Comparison of ENCODE assay signal across 9 cellular contexts in the genomic region with DNA sequence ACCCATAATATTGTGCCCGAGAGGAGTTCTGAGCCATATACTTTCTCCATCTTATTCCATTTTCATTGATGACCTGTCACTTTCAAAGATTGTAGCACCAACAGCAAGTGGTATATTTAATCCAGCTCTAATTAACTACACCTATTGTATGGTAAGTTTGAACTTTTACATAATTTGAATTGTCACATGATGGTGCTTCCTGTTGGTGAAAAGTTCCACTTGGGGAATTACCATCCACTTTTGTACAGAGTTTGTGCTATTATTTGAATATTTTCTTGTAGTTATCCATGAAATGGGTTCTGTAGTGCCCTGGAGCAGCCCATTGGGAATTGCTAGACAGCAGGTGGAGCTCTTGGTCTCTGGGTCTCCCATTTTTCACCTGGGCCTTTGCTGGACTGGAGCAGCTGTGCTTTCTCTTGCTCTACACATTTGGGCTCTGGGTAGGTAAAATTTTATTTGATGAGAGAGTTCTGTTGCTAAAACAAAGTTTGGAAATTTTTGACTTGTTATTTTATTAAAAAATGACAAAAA. TPM values are rescaled to one million over a fixed set of nuclear protein-coding genes. Genes with fewer than 3 reads are reported as not detected.
DNase-seq lines count a peak whose midpoint lies in the region; ATAC-seq and TF ChIP-seq lines count a peak whose summit lies in the region.
"Had no signal": no experiment of that assay in that cellular context is flagged by ENCODE, and none has a peak within 500 bp of the region (broad histone marks: within the 10 kb centered on the region; RNA-seq: fewer than 3 reads in every experiment).

No MANE protein-coding gene starts in this region.

- H3K27me3 Mint-ChIP-seq in IgD-negative memory B cell = no peaks in the 10 kb centered on the region

- peaks cover 8 to 13% (median 12%) of the 10 kb centered on the region in 3 donors for H3K4me1 Mint-ChIP-seq in IgD-negative memory B cell

- in situ Hi-C loops in astrocyte of the spinal cord (cut with HindIII; ENCODE audit: low sequenced_read_pairs) = no loop called here

- H3K9me3 Mint-ChIP-seq in IgD-negative memory B cell = no peaks in the 10 kb centered on the region

- peak overlapping the region in 3 of 4 donors; percentile 21 to 83 (median 60) for H3K4me3 Mint-ChIP-seq in IgD-negative memory B cell

- H3K4me3 ChIP-seq in astrocyte of the spinal cord (ENCODE audit: low read depth, low read length) = no peak overlapping the region

- DNase-seq in Daoy (ENCODE audit: low read depth) = peak; percentile 58
- peak; percentile 24 for DNase-seq in astrocyte of the spinal cord (ENCODE audit: low read depth, low spot score)
- peak; percentile 21 for DNase-seq in mucosa of gallbladder (ENCODE audit: low spot score)
- no peak for DNase-seq in foreskin melanocyte
- no peak for DNase-seq in activated CD8-positive, alpha-beta memory T cell treated with anti-CD3 and anti-CD28 coated beads, Interleukin-2, amount 50 U/mL, for 48 hours
- no peak for DNase-seq in activated CD4-positive, alpha-beta T cell treated with anti-CD3 and anti-CD28 coated beads for 48 hours
- DNase-seq: activated T-cell treated with anti-CD3 and anti-CD28 coated beads for 4 hours had no signal

- peak; percentile 68 for TF ChIP-seq CTCF in astrocyte of the spinal cord (IDR thresholded peaks at IDR 0.05; ENCODE audit: low read depth, low read length)

- ATAC-seq in GM19463 (IDR thresholded peaks at IDR 0.05; ENCODE audit: unreplicated experiment) = no peak

- H3K36me3 Mint-ChIP-seq in IgD-negative memory B cell = peaks cover 3% of the 10 kb centered on the region

- no peak overlapping the region for H3K27ac Mint-ChIP-seq in IgD-negative memory B cell

RNA-seq across cellular contexts. Expression of a gene that starts 3.0 kb away (rescaled TPM):
- 0.23 TPM in 1 of 2 replicates, not detected in the other for total RNA-seq in Daoy (2014; rRNA removed; shearing (Covaris generic))
- polyA plus RNA-seq in IgD-negative memory B cell = not detected
- total RNA-seq in mucosa of gallbladder = 0.46 TPM

RNA-seq across cellular contexts. Expression of a gene that starts 7.5 kb away (rescaled TPM):
- total RNA-seq in Daoy (2014; rRNA removed; shearing (Covaris generic)) = 1.5 and 4.5 TPM in 2 replicates
- 0.70 TPM for polyA plus RNA-seq in IgD-negative memory B cell
- total RNA-seq in mucosa of gallbladder = 0.43 TPM

RNA-seq across cellular contexts. Expression of a gene that starts 7.7 kb away (rescaled TPM):
- total RNA-seq in Daoy (2014; rRNA removed; shearing (Covaris generic)) = 15.4 and 23.7 TPM in 2 replicates
- 59.3 TPM for polyA plus RNA-seq in IgD-negative memory B cell
- 41.1 TPM for total RNA-seq in mucosa of gallbladder

RNA-seq across cellular contexts. Expression of a gene that starts 32.3 kb away (rescaled TPM):
- total RNA-seq in Daoy (2014; rRNA removed; shearing (Covaris generic)) = not detected in 2 replicates
- polyA plus RNA-seq in IgD-negative memory B cell = not detected
- 3.2 TPM for total RNA-seq in mucosa of gallbladder

Comparison
In these comparisons a context has a peak if more than half of its experiments do, and no peak if none do; other contexts are left out.
1. DNase-seq: peak in Daoy (single experiment), astrocyte of the spinal cord (single experiment) and mucosa of gallbladder (single experiment); none in foreskin melanocyte (single experiment), activated CD8-positive, alpha-beta memory T cell treated with anti-CD3 and anti-CD28 coated beads, Interleukin-2, amount 50 U/mL, for 48 hours (single experiment) and activated CD4-positive, alpha-beta T cell treated with anti-CD3 and anti-CD28 coated beads for 48 hours (single experiment).